Comparison of ENCODE assay signal across 9 cellular contexts in the genomic region with DNA sequence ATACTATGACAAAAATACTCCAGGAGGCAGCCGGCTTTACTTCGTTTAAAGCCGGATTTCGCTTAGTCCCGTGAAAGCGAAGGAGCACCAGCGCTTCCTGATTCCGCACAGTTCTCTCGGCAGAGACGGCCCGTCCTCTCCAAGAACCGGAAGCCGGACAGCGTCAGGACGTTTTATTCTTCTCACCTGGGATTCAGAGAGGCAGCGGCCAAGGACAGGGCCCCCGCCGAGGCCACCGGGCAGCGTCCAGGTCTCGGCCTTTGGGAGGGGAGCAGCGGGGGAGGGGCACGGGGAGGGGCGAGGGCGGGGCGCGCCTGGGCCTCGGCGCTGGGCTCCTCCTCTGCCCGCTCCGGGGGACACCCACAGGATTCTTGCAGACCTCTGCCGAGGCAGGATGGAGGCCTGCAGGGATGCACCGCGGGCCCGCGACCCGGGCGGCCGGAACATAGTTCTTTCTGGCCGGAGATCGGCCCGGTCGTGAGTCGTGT. TPM values are rescaled to one million over a fixed set of nuclear protein-coding genes. Genes with fewer than 3 reads are reported as not detected.
A peak's percentile ranks its signal among the peaks of the same experiment; 100 is the strongest.
DNase-seq lines count a peak whose midpoint lies in the region; ATAC-seq and TF ChIP-seq lines count a peak whose summit lies in the region.
"Had no signal": no experiment of that assay in that cellular context is flagged by ENCODE, and none has a peak within 500 bp of the region (broad histone marks: within the 10 kb centered on the region; RNA-seq: fewer than 3 reads in every experiment).

No MANE protein-coding gene starts in this region.

- peaks cover 64 to 96% (median 91%) of the 10 kb centered on the region in 11 experiments for H4K20me1 ChIP-seq in BLaER1 treated with 17β-estradiol and CSF1 and Interleukin-3, amounts not matched to agents 10 nM and 100 nM

- peaks cover 42% of the 10 kb centered on the region for H3K36me3 Mint-ChIP-seq in activated T-cell treated with anti-CD3 and anti-CD28 coated beads, Interleukin-2, amount 50 U/mL, for 24 hours (ENCODE audit: low read depth)

- peak overlapping the region; percentile 58 to 95 (median 66) for H3K4me3 ChIP-seq in BLaER1 treated with 17β-estradiol and CSF1 and Interleukin-3, amounts not matched to agents 10 nM and 100 nM
- H3K4me3 ChIP-seq in esophagus (ENCODE audit: low read depth in 1 of 2, low read length in 2 of 2) (peak overlapping the region; percentile 46 to 57), mononuclear cell (ENCODE audit: low read length) (peak overlapping the region; percentile 77), tibial artery (peak overlapping the region; percentile 50 to 62)

- H3K27ac ChIP-seq in BLaER1 treated with 17β-estradiol and CSF1 and Interleukin-3, amounts not matched to agents 10 nM and 100 nM, result peak overlapping the region; percentile 53 to 96 (median 73)
- H3K27ac ChIP-seq in esophagus (ENCODE audit: low read depth in 2 of 2, low read length in 1 of 2), result peak overlapping the region; percentile 91 to 94
- peak overlapping the region; percentile 75 to 77 for H3K27ac ChIP-seq in tibial artery

- H3K9me3 Mint-ChIP-seq in activated T-cell treated with anti-CD3 and anti-CD28 coated beads, Interleukin-2, amount 50 U/mL, for 24 hours, result no peaks in the 10 kb centered on the region

- intact Hi-C loops in tibial artery (cut with DNase I; ENCODE audit: low total_unique reads), result no loop called here

- peak overlapping the region; percentile 85 for H3K4me3 Mint-ChIP-seq in activated T-cell treated with anti-CD3 and anti-CD28 coated beads, Interleukin-2, amount 50 U/mL, for 24 hours

- DNase-seq in KG1 (lab: John Stamatoyannopoulos, UW) (peak; percentile 69), tibial artery (peak; percentile 54 to 77)
- peak; percentile 71 for DNase-seq in activated T-cell treated with anti-CD3 and anti-CD28 coated beads, Interleukin-2, amount 50 U/mL, for 24 hours

- H3K36me3 ChIP-seq in BLaER1 treated with 17β-estradiol and CSF1 and Interleukin-3, amounts not matched to agents 10 nM and 100 nM, result peaks cover 8 to 34% (median 24%) of the 10 kb centered on the region in 11 experiments
- H3K36me3 ChIP-seq in esophagus (ENCODE audit: control insufficient read depth in 2 of 2, insufficient read depth in 2 of 2, low read length in 1 of 2) (peaks cover 0 to 2% of the 10 kb centered on the region in 2 donors), tibial artery (no peaks in the 10 kb centered on the region)

- H3K4me2 ChIP-seq in BLaER1 treated with 17β-estradiol and CSF1 and Interleukin-3, amounts not matched to agents 10 nM and 100 nM, result peak overlapping the region; percentile 85 to 100 (median 97)

- no peaks in the 10 kb centered on the region for H3K9me3 ChIP-seq in BLaER1 treated with 17β-estradiol and CSF1 and Interleukin-3, amounts not matched to agents 10 nM and 100 nM (replicated peaks in 1 of 11)
- H3K9me3 ChIP-seq in esophagus (ENCODE audit: control insufficient read depth in 2 of 2, insufficient read depth in 1 of 2, low read depth in 1 of 2, low read length in 1 of 2), result no peaks in the 10 kb centered on the region
- no peaks in the 10 kb centered on the region for H3K9me3 ChIP-seq in mononuclear cell (ENCODE audit: low read depth, low read length)
- H3K9me3 ChIP-seq in tibial artery, result no peaks in the 10 kb centered on the region

- peak overlapping the region; percentile 65 to 97 (median 83) for H3K9ac ChIP-seq in BLaER1 treated with 17β-estradiol and CSF1 and Interleukin-3, amounts not matched to agents 10 nM and 100 nM

- H3K27me3 ChIP-seq in BLaER1 treated with 17β-estradiol and CSF1 and Interleukin-3, amounts not matched to agents 10 nM and 100 nM, result no peaks in the 10 kb centered on the region
- no peaks in the 10 kb centered on the region for H3K27me3 ChIP-seq in esophagus (ENCODE audit: control insufficient read depth in 1 of 2, insufficient read depth in 2 of 2, low read length in 2 of 2)
- H3K27me3 ChIP-seq in mononuclear cell (ENCODE audit: insufficient read depth, low read length), result no peaks in the 10 kb centered on the region
- H3K27me3 ChIP-seq in tibial artery, result no peaks in the 10 kb centered on the region

- peaks cover 59% of the 10 kb centered on the region for H3K4me1 Mint-ChIP-seq in activated T-cell treated with anti-CD3 and anti-CD28 coated beads, Interleukin-2, amount 50 U/mL, for 24 hours (ENCODE audit: low read depth)

- peaks cover 63 to 85% (median 78%) of the 10 kb centered on the region in 10 experiments for H3K4me1 ChIP-seq in BLaER1 treated with 17β-estradiol and CSF1 and Interleukin-3, amounts not matched to agents 10 nM and 100 nM
- H3K4me1 ChIP-seq in esophagus (ENCODE audit: control insufficient read depth in 2 of 2, insufficient read depth in 2 of 2, low read length in 1 of 2) (peaks cover 7 to 10% of the 10 kb centered on the region in 2 donors), mononuclear cell (ENCODE audit: insufficient read depth, low read length) (peaks cover 49% of the 10 kb centered on the region), tibial artery (peaks cover 0 to 50% (median 38%) of the 10 kb centered on the region in 4 donors)

- 2 to 3% methylated on average over 44 of the region's 44 CpGs for WGBS in esophagus, 2 donors

- H3K27me3 Mint-ChIP-seq in activated T-cell treated with anti-CD3 and anti-CD28 coated beads, Interleukin-2, amount 50 U/mL, for 24 hours, result no peaks in the 10 kb centered on the region

- peak overlapping the region; percentile 84 for H3K27ac Mint-ChIP-seq in activated T-cell treated with anti-CD3 and anti-CD28 coated beads, Interleukin-2, amount 50 U/mL, for 24 hours

- no peak for TF ChIP-seq CTCF in tibial artery (IDR thresholded peaks at IDR 0.05)

- ATAC-seq in GM19452 (IDR thresholded peaks at IDR 0.05; ENCODE audit: unreplicated experiment) (no peak), GM18870 (IDR thresholded peaks at IDR 0.05; ENCODE audit: unreplicated experiment) (no peak)

RNA-seq across cellular contexts. Expression of a gene that starts 2.8 kb away (rescaled TPM):
- 10 to 100 TPM; 17.3 TPM for polyA plus RNA-seq in esophagus
- 55.1 TPM for total RNA-seq in mononuclear cell

RNA-seq across cellular contexts. Expression of a gene that starts 8.9 kb away (rescaled TPM):
- polyA plus RNA-seq in esophagus, result 10 to 100 TPM; 16.2 to 30.0 TPM
- 31.9 TPM for total RNA-seq in mononuclear cell

RNA-seq across cellular contexts. Expression of a gene that starts 23.4 kb away (rescaled TPM):
- polyA plus RNA-seq in esophagus, result 1 to 10 TPM; 1.0 to 3.3 TPM
- total RNA-seq in mononuclear cell, result 2.0 TPM
- total RNA-seq: myocyte had no signal
